ENCODE assay signal across 16 cellular contexts in genomic region chr2:194333091-194333490, GRCh38.
"Had no signal": no experiment of that assay in that cellular context is flagged by ENCODE, and none has a peak within 500 bp of the region (broad histone marks: within the 10 kb centered on the region; RNA-seq: fewer than 3 reads in every experiment).

No MANE protein-coding gene starts in this region.

- H3K9me3 ChIP-seq: gastroesophageal sphincter, suprapubic skin had no signal

- H3K27me3 ChIP-seq: gastroesophageal sphincter, suprapubic skin had no signal

- H3K27ac ChIP-seq: epithelial cell of prostate, gastroesophageal sphincter, suprapubic skin had no signal

- H3K36me3 Mint-ChIP-seq: activated naive CD8-positive, alpha-beta T cell; brain; type B pancreatic cell had no signal

- H3K4me3 ChIP-seq: gastroesophageal sphincter, suprapubic skin had no signal

- H3K4me3 Mint-ChIP-seq: activated naive CD8-positive, alpha-beta T cell; activated T-cell treated with anti-CD3 and anti-CD28 coated beads, Interleukin-2, amount 50 U/mL, for 24 hours; brain; central memory CD8-positive, alpha-beta T cell; type B pancreatic cell had no signal

- ATAC-seq: gastroesophageal sphincter; stimulated activated naive CD8-positive, alpha-beta T cell treated with anti-CD3 and anti-CD28 coated beads, Interleukin-15, Interleukin-2, amounts not matched to agents 100 U/mL and 50 U/mL, for 24 hours had no signal

- H3K36me3 ChIP-seq: gastroesophageal sphincter, suprapubic skin had no signal

- H3K9me3 Mint-ChIP-seq: activated T-cell treated with anti-CD3 and anti-CD28 coated beads, Interleukin-2, amount 50 U/mL, for 24 hours; central memory CD8-positive, alpha-beta T cell; type B pancreatic cell had no signal

- DNase-seq: activated effector memory CD4-positive, alpha-beta T cell treated with anti-CD3 and anti-CD28 coated beads, Interleukin-2, amount 50 U/mL, for 16 hours; activated T-cell treated with anti-CD3 and anti-CD28 coated beads, Interleukin-2, amount 50 U/mL, for 24 hours; amygdala; effector memory CD4-positive, alpha-beta T cell; hippocampal formation; kidney glomerular epithelial cell; stimulated activated CD4-positive, alpha-beta T cell treated with anti-CD3 and anti-CD28 coated beads, Interleukin-12 subunit alpha, Interleukin-12 subunit beta, amount 100 ng/mL, for 4 hours; stimulated activated CD8-positive, alpha-beta memory T cell treated with anti-CD3 and anti-CD28 coated beads, Interleukin-4, amount 100 ng/mL, for 48 hours; stimulated activated naive CD8-positive, alpha-beta T cell treated with anti-CD3 and anti-CD28 coated beads, Interleukin-15, Interleukin-2, amounts not matched to agents 100 U/mL and 50 U/mL, for 24 hours had no signal

- H3K27me3 Mint-ChIP-seq: activated naive CD8-positive, alpha-beta T cell; central memory CD8-positive, alpha-beta T cell; type B pancreatic cell had no signal

- H3K4me1 ChIP-seq: gastroesophageal sphincter, suprapubic skin had no signal

- H3K4me1 Mint-ChIP-seq: brain; central memory CD8-positive, alpha-beta T cell had no signal

- H3K27ac Mint-ChIP-seq: activated naive CD8-positive, alpha-beta T cell; activated T-cell treated with anti-CD3 and anti-CD28 coated beads, Interleukin-2, amount 50 U/mL, for 24 hours; brain; type B pancreatic cell had no signal
